9 cellular contexts compared by ENCODE assay signal in genomic region chr1:33086384-33086850, GRCh38. TPM values are rescaled to one million over a fixed set of nuclear protein-coding genes. Genes with fewer than 3 reads are reported as not detected.
DNase-seq lines count a peak whose midpoint lies in the region; ATAC-seq, FAIRE-seq and TF ChIP-seq lines count a peak whose summit lies in the region.
"Had no signal": no experiment of that assay in that cellular context is flagged by ENCODE, and none has a peak within 500 bp of the region (broad histone marks: within the 10 kb centered on the region; RNA-seq: fewer than 3 reads in every experiment).

No MANE protein-coding gene starts in this region.

- BruUV-seq in Caco-2 (replicated peaks; lab: Mats Ljungman, UMichigan), result no TSS peak

- H3K27ac ChIP-seq in Karpas-422 (ENCODE audit: low read length) (no peak overlapping the region), right cardiac atrium (ENCODE audit: low read length) (no peak overlapping the region), psoas muscle (no peak overlapping the region)

- WGBS in right cardiac atrium, result 20% methylated on average over 12 of the region's 12 CpGs
- 22 to 24% (median 22%) methylated on average over 12 of the region's 12 CpGs for WGBS in psoas muscle, 3 donors

- no peak overlapping the region for H3K4me2 ChIP-seq in Karpas-422 (ENCODE audit: low read depth, low read length, poor library complexity, severe bottlenecking)

- no peak overlapping the region for H3K27ac Mint-ChIP-seq in Caco-2 (ENCODE audit: unreplicated experiment)

- H3K27me3 ChIP-seq in Caco-2 (replicated peaks; ENCODE audit: control insufficient read depth, insufficient read depth, low read length) (no peaks in the 10 kb centered on the region), Karpas-422 (ENCODE audit: low read length) (no peaks in the 10 kb centered on the region), right cardiac atrium (ENCODE audit: control insufficient read depth, insufficient read depth) (no peaks in the 10 kb centered on the region), psoas muscle (ENCODE audit: insufficient read depth in 3 of 3, low read length in 2 of 3) (no peaks in the 10 kb centered on the region)

- no peak for FAIRE-seq in RCC 7860 (lab: Jason Lieb, UNC)

- in situ Hi-C loops in astrocyte of the spinal cord (cut with HindIII; ENCODE audit: low sequenced_read_pairs), result no loop called here

- H3K36me3 Mint-ChIP-seq in Caco-2 (ENCODE audit: insufficient read depth, unreplicated experiment), result no peaks in the 10 kb centered on the region
- H3K36me3 Mint-ChIP-seq: IgD-negative memory B cell had no signal

- ATAC-seq in right cardiac atrium (peak; percentile 81 to 83), psoas muscle (peak; percentile 64 to 76 (median 70)), GM19351 (IDR thresholded peaks at IDR 0.05; ENCODE audit: unreplicated experiment) (no peak), HG03442 (IDR thresholded peaks at IDR 0.05; ENCODE audit: unreplicated experiment) (no peak)

- H4K20me1 ChIP-seq in Karpas-422 (ENCODE audit: insufficient read depth, low read depth, low read length), result no peaks in the 10 kb centered on the region

- H3K9me3 ChIP-seq in Caco-2, result no peaks in the 10 kb centered on the region
- no peaks in the 10 kb centered on the region for H3K9me3 ChIP-seq in Karpas-422 (ENCODE audit: low read length)
- H3K9me3 ChIP-seq in right cardiac atrium (ENCODE audit: control insufficient read depth, low read length), result no peaks in the 10 kb centered on the region
- H3K9me3 ChIP-seq in psoas muscle, result no peaks in the 10 kb centered on the region

- H3K4me3 Mint-ChIP-seq in Caco-2 (ENCODE audit: unreplicated experiment), result no peak overlapping the region

- no peaks in the 10 kb centered on the region for H3K79me2 ChIP-seq in Karpas-422 (ENCODE audit: low read length)

- peaks cover 6% of the 10 kb centered on the region for H3K4me1 Mint-ChIP-seq in Caco-2 (ENCODE audit: low read depth, unreplicated experiment)

- H3K9ac ChIP-seq in Karpas-422 (ENCODE audit: low read length), result no peak overlapping the region

- no peaks in the 10 kb centered on the region for H3K4me1 ChIP-seq in Caco-2
- peaks cover 22% of the 10 kb centered on the region for H3K4me1 ChIP-seq in Karpas-422 (ENCODE audit: low read length)
- no peaks in the 10 kb centered on the region for H3K4me1 ChIP-seq in right cardiac atrium (ENCODE audit: control insufficient read depth, insufficient read depth, low read length)
- H3K4me1 ChIP-seq in psoas muscle, result peaks cover 16% of the 10 kb centered on the region

- H3K36me3 ChIP-seq in Caco-2 (ENCODE audit: control insufficient read depth, insufficient read depth, low read length), result no peaks in the 10 kb centered on the region
- no peaks in the 10 kb centered on the region for H3K36me3 ChIP-seq in Karpas-422 (ENCODE audit: insufficient read depth, low read length)
- H3K36me3 ChIP-seq in psoas muscle (ENCODE audit: insufficient read depth in 1 of 2, low read depth in 1 of 2), result no peaks in the 10 kb centered on the region

- DNase-seq in Caco-2, result peak; percentile 65
- DNase-seq in Karpas-422, result peak; percentile 79
- DNase-seq in RCC 7860 (ENCODE audit: low spot score), result peak; percentile 20
- peak; percentile 79 for DNase-seq in astrocyte of the spinal cord (ENCODE audit: low read depth, low spot score)
- DNase-seq in right cardiac atrium, result peak; percentile 79 to 92 (median 87)
- peak; percentile 78 to 86 for DNase-seq in psoas muscle

- H3K27me3 Mint-ChIP-seq in Caco-2 (ENCODE audit: insufficient read depth, unreplicated experiment), result peaks cover 5% of the 10 kb centered on the region

- POLR2A ChIA-PET in Caco-2 (lab: Charles Lee), result no interaction called here

- CTCF ChIA-PET in Caco-2 (lab: Charles Lee), result interaction anchor here (0.6 to 1.1 kb wide), 3 partner anchors 213 to 599 kb away, joined by 3 to 4 read pairs (median 3); no protein-coding TSS in a partner anchor

- no peak overlapping the region for H3K4me3 ChIP-seq in Caco-2 (ENCODE audit: low read depth, low read length)
- H3K4me3 ChIP-seq in Karpas-422 (ENCODE audit: low read length), result no peak overlapping the region
- no peak overlapping the region for H3K4me3 ChIP-seq in astrocyte of the spinal cord (ENCODE audit: low read depth, low read length)
- no peak overlapping the region for H3K4me3 ChIP-seq in right cardiac atrium (ENCODE audit: low read length)
- no peak overlapping the region for H3K4me3 ChIP-seq in psoas muscle

- intact Hi-C loops in Caco-2 (cut with micrococcal nuclease; ENCODE audit: unreplicated experiment), result loop anchor here (1.0 to 10.0 kb wide), 2 partner anchors 152 to 210 kb away; no protein-coding TSS in a partner anchor
- intact Hi-C loops in right cardiac atrium (cut with DNase I), result loop anchor here (2.0 to 10.0 kb wide), 4 partner anchors 152 to 372 kb away; partner anchors contain the start of gene FNDC5 (in 2 of the 4)
- intact Hi-C loops in psoas muscle (cut with DNase I), result loop anchor here in 1 of 2 donors (5.0 kb wide), 2 partner anchors 154 to 209 kb away; no protein-coding TSS in a partner anchor

- no peaks in the 10 kb centered on the region for H3K9me3 Mint-ChIP-seq in Caco-2 (ENCODE audit: unreplicated experiment)
- H3K9me3 Mint-ChIP-seq: IgD-negative memory B cell had no signal

- H2AFZ ChIP-seq in Karpas-422 (ENCODE audit: low read length), result no peak overlapping the region

- TF ChIP-seq CTCF in Caco-2 (IDR thresholded peaks at IDR 0.05; ENCODE audit: insufficient read depth in 1 of 2, low read depth in 1 of 2, low read length in 1 of 2, severe bottlenecking in 1 of 2, unreplicated experiment in 1 of 2) (peak; percentile 43 to 61), astrocyte of the spinal cord (IDR thresholded peaks at IDR 0.05; ENCODE audit: low read depth, low read length) (peak; percentile 91), psoas muscle (IDR thresholded peaks at IDR 0.05) (peak; percentile 71)

- no peaks in the 10 kb centered on the region for H3K9me2 ChIP-seq in Karpas-422 (replicated peaks; ENCODE audit: insufficient read depth, low read length)

RNA-seq across cellular contexts. Expression of gene AZIN2, which starts 5.5 kb away (rescaled TPM):
- 1.5 and 2.3 TPM in 2 replicates for total RNA-seq in Caco-2 (2022)
- 0.30 and 1.8 TPM in 2 replicates for total RNA-seq in Karpas-422 (2014; rRNA removed; shearing (Covaris generic); ENCODE audit: low replicate concordance)
- total RNA-seq in right cardiac atrium, result 1 to 10 TPM; 4.1 to 7.9 (median 5.4) TPM
- 2.4 TPM for polyA plus RNA-seq in right cardiac atrium
- 1 to 10 TPM in 2 of 4 donors, under 1 TPM in 2; 0.17 to 3.5 (median 1.1) TPM for total RNA-seq in psoas muscle
- 1 to 10 TPM in 1 of 3 donors, under 1 TPM in 2; 0.25 to 1.7 (median 0.61) TPM for polyA plus RNA-seq in psoas muscle

RNA-seq across cellular contexts. Expression of gene AK2, which starts 49.7 kb away (rescaled TPM):
- 127 and 139 TPM in 2 replicates for total RNA-seq in Caco-2 (2022)
- total RNA-seq in Karpas-422 (2014; rRNA removed; shearing (Covaris generic); ENCODE audit: low replicate concordance), result 145 and 287 TPM in 2 replicates
- total RNA-seq in right cardiac atrium, result 100 to 1,000 TPM; 114 to 143 (median 130) TPM
- 149 TPM for polyA plus RNA-seq in right cardiac atrium
- total RNA-seq in psoas muscle, result 100 to 1,000 TPM; 108 to 206 (median 130) TPM
- polyA plus RNA-seq in psoas muscle, result 100 to 1,000 TPM; 152 to 270 (median 169) TPM

Comparison
In these comparisons a context has a peak if more than half of its experiments do, and no peak if none do; other contexts are left out.
1. DNase-seq: peak in every context shown above with its lines; median percentile 87 in right cardiac atrium; 82 in psoas muscle; 79 in Karpas-422; 79 in astrocyte of the spinal cord; 65 in Caco-2; 20 in RCC 7860.
2. ATAC-seq: peak in right cardiac atrium (2 of 2) and psoas muscle (4 of 4); none in GM19351 (single experiment) and HG03442 (single experiment).
3. Peak in every context shown above with its lines, with median percentiles within 50 percentile points of each other: CTCF ChIP-seq.